In genomic region chr3:18443670-18444596, GRCh38 we compare ENCODE assay signal across 8 cellular contexts. TPM values are rescaled to one million over a fixed set of nuclear protein-coding genes. Genes with fewer than 3 reads are reported as not detected.
DNase-seq lines count a peak whose midpoint lies in the region; ATAC-seq and TF ChIP-seq lines count a peak whose summit lies in the region.

No MANE protein-coding gene starts in this region.

- TF ChIP-seq CTCF in OCI-LY7 (conservative IDR thresholded peaks at IDR 0.05; ENCODE audit: low read length) (no peak), astrocyte of the spinal cord (IDR thresholded peaks at IDR 0.05; ENCODE audit: low read depth, low read length) (no peak), smooth muscle cell (IDR thresholded peaks at IDR 0.05; ENCODE audit: borderline replicate concordance, insufficient read depth, poor library complexity, severe bottlenecking) (no peak)

- POLR2A ChIA-PET in OCI-LY7 (lab: Charles Lee), result no interaction called here

- H3K9me2 ChIP-seq in OCI-LY7 (ENCODE audit: insufficient read depth, low read length), result no peaks in the 10 kb centered on the region

- H2AFZ ChIP-seq in OCI-LY7 (ENCODE audit: low read length) (no peak overlapping the region), smooth muscle cell (ENCODE audit: low read depth) (peak overlapping the region; percentile 91)

- H3K9me3 ChIP-seq in OCI-LY7 (ENCODE audit: low read length) (peaks cover 10% of the 10 kb centered on the region), smooth muscle cell (replicated peaks; ENCODE audit: low read depth) (no peaks in the 10 kb centered on the region)

- peaks cover 83% of the 10 kb centered on the region for H3K27me3 ChIP-seq in smooth muscle cell (ENCODE audit: low read depth)

- H3K27me3 Mint-ChIP-seq in immature natural killer cell (ENCODE audit: low read depth in 3 of 3), result peaks cover 9 to 15% (median 10%) of the 10 kb centered on the region in 3 donors

- no peak overlapping the region for H3K27ac ChIP-seq in OCI-LY7 (ENCODE audit: low read depth, low read length, poor library complexity, severe bottlenecking)
- no peak overlapping the region for H3K27ac ChIP-seq in smooth muscle cell (ENCODE audit: low read depth)

- no peaks in the 10 kb centered on the region for H3F3A ChIP-seq in smooth muscle cell (ENCODE audit: low read depth)

- no peak for ATAC-seq in GM19452 (IDR thresholded peaks at IDR 0.05; ENCODE audit: unreplicated experiment)

- H3K4me2 ChIP-seq in OCI-LY7 (ENCODE audit: low read length), result peak overlapping the region; percentile 48; the same call in 1 of the 2 replicates
- peak overlapping the region; percentile 86 for H3K4me2 ChIP-seq in smooth muscle cell

- H3K36me3 Mint-ChIP-seq in immature natural killer cell, result peaks cover 3 to 8% (median 5%) of the 10 kb centered on the region in 3 donors

- in situ Hi-C loops in astrocyte of the spinal cord (cut with HindIII; ENCODE audit: low sequenced_read_pairs), result no loop called here
- in situ Hi-C loops in ACHN (cut with HindIII; ENCODE audit: low pct_ligation_motif_present, low pct_unique_long_range_greater_than_20kb, low sequenced_read_pairs), result no loop called here

- H3K4me3 ChIP-seq in OCI-LY7 (ENCODE audit: low read depth, low read length, poor library complexity, severe bottlenecking) (peak overlapping the region; percentile 36), astrocyte of the spinal cord (ENCODE audit: low read depth, low read length) (peak overlapping the region; percentile 49), smooth muscle cell (peak overlapping the region; percentile 56)

- DNase-seq in EL, result peak; percentile 1
- no peak for DNase-seq in OCI-LY7 (ENCODE audit: low spot score)
- DNase-seq in astrocyte of the spinal cord (ENCODE audit: low read depth, low spot score), result no peak
- peak in 1 of 3 donors; percentile 21 for DNase-seq in immature natural killer cell
- DNase-seq in smooth muscle cell (lab: John Stamatoyannopoulos, UW; ENCODE audit: unreplicated experiment), result no peak
- no peak for DNase-seq in ACHN
- no peak for DNase-seq in NCI-H82 treated with DMSO at 0.1 percent for 48 hours (lab: John Stamatoyannopoulos, UW; ENCODE audit: unreplicated experiment)

- peak overlapping the region; percentile 85 to 96 (median 94) for H3K27ac Mint-ChIP-seq in immature natural killer cell

- H3K79me2 ChIP-seq in OCI-LY7 (ENCODE audit: insufficient read depth, low read depth, low read length), result no peaks in the 10 kb centered on the region
- H3K79me2 ChIP-seq in smooth muscle cell (ENCODE audit: low read depth), result no peaks in the 10 kb centered on the region

- no peaks in the 10 kb centered on the region for H4K20me1 ChIP-seq in OCI-LY7 (ENCODE audit: insufficient read depth, low read length)
- no peaks in the 10 kb centered on the region for H4K20me1 ChIP-seq in smooth muscle cell (ENCODE audit: low read depth)

- H3K4me3 Mint-ChIP-seq in immature natural killer cell, result peak overlapping the region; percentile 95 to 100 (median 97)

- WGBS in smooth muscle cell (ENCODE audit: low lambda C conversion rate), result 2% methylated on average over 54 of the region's 56 CpGs

- no TSS peak for BruUV-seq in OCI-LY7 (replicated peaks; lab: Mats Ljungman, UMichigan)

- peaks cover 63 to 81% of the 10 kb centered on the region in 2 donors for H3K4me1 Mint-ChIP-seq in immature natural killer cell

- intact Hi-C loops in OCI-LY7 (cut with micrococcal nuclease; ENCODE audit: unreplicated experiment), result no loop called here

- no peak overlapping the region for H3K9ac ChIP-seq in smooth muscle cell (ENCODE audit: low read depth)

- peaks cover under 1 to 9% (median 4%) of the 10 kb centered on the region in 6 donors for H3K9me3 Mint-ChIP-seq in immature natural killer cell

- H3K36me3 ChIP-seq in OCI-LY7 (ENCODE audit: insufficient read depth, low read length) (no peaks in the 10 kb centered on the region; the same call in 1 of the 2 replicates), smooth muscle cell (ENCODE audit: low read depth) (no peaks in the 10 kb centered on the region)

- H3K4me1 ChIP-seq in OCI-LY7 (ENCODE audit: insufficient read depth, low read length, poor library complexity, severe bottlenecking) (peaks cover 36% of the 10 kb centered on the region), smooth muscle cell (ENCODE audit: low read depth) (peaks cover 20% of the 10 kb centered on the region)

- CTCF ChIA-PET in OCI-LY7 (lab: Charles Lee; ENCODE audit: unreplicated experiment), result no interaction called here

RNA-seq across cellular contexts. Expression of gene SATB1, which starts 18.8 kb away (rescaled TPM):
- 5.6 and 8.7 TPM in 2 replicates for total RNA-seq in OCI-LY7 (2014; rRNA removed; shearing (Covaris generic))
- total RNA-seq in OCI-LY7 (2022) (2.5 and 2.7 TPM in 2 replicates), smooth muscle cell (9.3 and 17.8 TPM in 2 replicates)
- polyA plus RNA-seq in immature natural killer cell (10 to 100 TPM; 42.7 to 100.0 (median 76.0) TPM), smooth muscle cell (2.9 and 4.1 TPM in 2 replicates)
